In the genomic region with DNA sequence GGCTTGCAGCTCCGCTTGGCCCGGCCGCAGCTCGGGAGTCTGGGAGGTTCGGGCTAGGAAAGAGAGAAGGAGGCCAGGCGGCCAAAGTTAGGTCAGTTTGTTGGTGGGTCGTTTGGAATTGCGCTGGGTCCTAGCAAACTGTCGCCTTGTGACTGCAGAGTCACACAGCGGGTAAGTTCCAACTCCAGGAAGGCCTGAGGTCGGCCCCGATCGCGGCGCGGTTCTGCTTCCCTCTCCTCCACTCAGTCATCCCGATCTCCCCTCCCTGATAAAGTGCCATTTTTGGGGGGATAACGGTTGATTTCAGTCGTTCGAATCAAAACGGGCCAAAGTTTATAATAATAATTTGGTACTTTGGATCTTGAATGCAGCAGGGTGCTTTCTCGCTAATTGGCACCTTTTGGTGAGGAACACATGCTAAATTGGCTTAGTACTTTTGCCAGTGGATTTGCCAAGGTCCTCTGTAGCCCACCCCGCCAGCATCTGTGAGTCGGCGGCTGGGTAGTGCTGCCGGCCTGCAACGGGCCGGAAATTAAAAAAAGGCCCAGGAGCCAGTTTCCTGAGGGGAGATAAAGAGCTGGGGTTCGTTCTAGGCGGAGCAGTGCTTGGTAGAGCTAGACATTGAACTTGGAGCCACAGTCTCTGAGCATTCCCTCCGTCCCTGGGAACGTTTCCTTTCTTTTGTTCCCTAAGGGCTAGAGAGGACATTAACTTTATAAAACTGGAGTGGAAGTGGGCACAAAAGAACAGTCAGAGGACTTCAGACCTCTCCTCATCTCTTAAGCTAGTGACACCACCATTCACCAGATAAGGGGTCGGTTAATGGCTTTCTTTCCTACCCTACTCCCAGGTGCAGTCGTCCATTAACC, we compare ENCODE assay signal across 8 cellular contexts. TPM values are rescaled to one million over a fixed set of nuclear protein-coding genes. Genes with fewer than 3 reads are reported as not detected.
A peak's percentile ranks its signal among the peaks of the same experiment; 100 is the strongest.
DNase-seq lines count a peak whose midpoint lies in the region; ATAC-seq and TF ChIP-seq lines count a peak whose summit lies in the region.

No MANE protein-coding gene starts in this region.

- H3K9me3 ChIP-seq in DOHH2 (ENCODE audit: control insufficient read depth, insufficient read depth, low read length): no peaks in the 10 kb centered on the region
- H3K9me3 ChIP-seq in HEK293 (ENCODE audit: control insufficient read depth, insufficient read depth, low read depth, low read length): no peaks in the 10 kb centered on the region
- H3K9me3 ChIP-seq in SK-N-SH: no peaks in the 10 kb centered on the region
- H3K9me3 ChIP-seq in lung (ENCODE audit: control insufficient read depth in 2 of 2, insufficient read depth in 1 of 2, low read length in 1 of 2): no peaks in the 10 kb centered on the region
- H3K9me3 ChIP-seq in thoracic aorta: no peaks in the 10 kb centered on the region

- CTCF ChIA-PET in HEK293 (lab: Yijun Ruan, JAX): interaction anchor here (1.1 kb wide), 1 partner anchor 61 kb away, joined by 3 read pairs; no protein-coding TSS in a partner anchor
- CTCF ChIA-PET in SK-N-SH (lab: Yijun Ruan, JAX): interaction anchor here (1.2 to 1.6 kb wide), 2 partner anchors 61 to 63 kb away, joined by 3 to 6 read pairs; partner anchors contain the start of gene YDJC

- H3K27ac Mint-ChIP-seq in chondrocyte (ENCODE audit: unreplicated experiment): peak overlapping the region; percentile 98

- H3K79me2 ChIP-seq in DOHH2 (ENCODE audit: control insufficient read depth, low read length) (peaks cover 63% of the 10 kb centered on the region), SK-N-SH (ENCODE audit: insufficient read depth) (peaks cover 61% of the 10 kb centered on the region)

- H3K9ac ChIP-seq in SK-N-SH: peak overlapping the region; percentile 91

- H3K4me2 ChIP-seq in DOHH2 (ENCODE audit: low read length): peak overlapping the region; percentile 67
- peak overlapping the region; percentile 96 for H3K4me2 ChIP-seq in SK-N-SH

- H3F3A ChIP-seq in DOHH2 (ENCODE audit: control insufficient read depth, insufficient read depth): peaks cover 4% of the 10 kb centered on the region; the same call in 1 of the 2 replicates
- H3F3A ChIP-seq in SK-N-SH (replicated peaks; ENCODE audit: insufficient read depth): no peaks in the 10 kb centered on the region

- peaks cover 42% of the 10 kb centered on the region for H3K4me1 ChIP-seq in DOHH2 (ENCODE audit: control insufficient read depth, low read length)
- peaks cover 7% of the 10 kb centered on the region; the same call in 1 of the 2 replicates for H3K4me1 ChIP-seq in HEK293 (ENCODE audit: control insufficient read depth, insufficient read depth, low read length)
- peaks cover 8 to 16% of the 10 kb centered on the region in 2 experiments; a peak in 3 of 4 replicates for H3K4me1 ChIP-seq in SK-N-SH (ENCODE audit: control insufficient read depth in 1 of 2, insufficient read depth in 2 of 2, low read depth in 1 of 2, low read length in 1 of 2)
- H3K4me1 ChIP-seq in lung (ENCODE audit: control insufficient read depth in 2 of 2, insufficient read depth in 2 of 2, low read length in 2 of 2): peaks cover 18% of the 10 kb centered on the region in 2 donors
- H3K4me1 ChIP-seq in thoracic aorta (ENCODE audit: control insufficient read depth in 1 of 2, low read depth in 2 of 2): peaks cover 25 to 52% of the 10 kb centered on the region in 2 donors

- H3K4me3 ChIP-seq in DOHH2 (ENCODE audit: low read length) (peak overlapping the region; percentile 95), HEK293 (ENCODE audit: low read depth, low read length) (peak overlapping the region; percentile 98), SK-N-SH (ENCODE audit: low read depth in 2 of 2, low read length in 1 of 2) (peak overlapping the region; percentile 80 to 95), lung (peak overlapping the region; percentile 95), thoracic aorta (peak overlapping the region; percentile 95)

- H3K27me3 ChIP-seq in DOHH2 (ENCODE audit: control insufficient read depth, low read length) (no peaks in the 10 kb centered on the region), SK-N-SH (ENCODE audit: insufficient read depth) (no peaks in the 10 kb centered on the region), lung (ENCODE audit: control insufficient read depth, insufficient read depth) (no peaks in the 10 kb centered on the region), thoracic aorta (replicated peaks; ENCODE audit: insufficient read depth) (no peaks in the 10 kb centered on the region)

- peaks cover 39% of the 10 kb centered on the region for H3K4me1 Mint-ChIP-seq in chondrocyte (ENCODE audit: low read depth)

- peak overlapping the region; percentile 92 for H3K4me3 Mint-ChIP-seq in chondrocyte (ENCODE audit: unreplicated experiment)

- POLR2A ChIA-PET in HEK293 (lab: Yijun Ruan, JAX): interaction anchor here (0.8 to 1.6 kb wide), 4 partner anchors 10 to 74 kb away, joined by 3 to 7 read pairs (median 5); partner anchors contain the start of gene SDF2L1
- POLR2A ChIA-PET in SK-N-SH (lab: Yijun Ruan, JAX): no interaction called here

- TF ChIP-seq RAD21 in SK-N-SH (IDR thresholded peaks at IDR 0.05; ENCODE audit: low read length): no peak

- DNase-seq in SK-N-SH (peak; percentile 68), chondrocyte (ENCODE audit: low spot score) (no peak), lung (ENCODE audit: low spot score) (no peak), thoracic aorta (ENCODE audit: low spot score) (no peak), COLO829 (ENCODE audit: low spot score) (no peak)

- no peak for TF ChIP-seq CTCF in DOHH2 (IDR thresholded peaks at IDR 0.05; ENCODE audit: low read depth, low read length, poor library complexity, severe bottlenecking)
- TF ChIP-seq CTCF in HEK293 (tag by site-specific recombination; IDR thresholded peaks at IDR 0.05): no peak
- TF ChIP-seq CTCF in SK-N-SH (IDR thresholded peaks at IDR 0.05): no peak
- TF ChIP-seq CTCF in chondrocyte (IDR thresholded peaks at IDR 0.05): no peak
- no peak for TF ChIP-seq CTCF in lung (IDR thresholded peaks at IDR 0.05; ENCODE audit: control extremely low read depth, extremely low read depth)
- TF ChIP-seq CTCF in thoracic aorta (IDR thresholded peaks at IDR 0.05): no peak

- H3K9me3 Mint-ChIP-seq in chondrocyte (ENCODE audit: low read depth): no peaks in the 10 kb centered on the region

- 3% methylated on average over 30 of the region's 34 CpGs for WGBS in SK-N-SH (ENCODE audit: low lambda C conversion rate)
- WGBS in lung, 2 donors: 1 to 3% methylated on average over 28 to 34 of the region's 34 CpGs

- H3K27me3 Mint-ChIP-seq in chondrocyte (ENCODE audit: low read depth): no peaks in the 10 kb centered on the region

- H3K9me2 ChIP-seq in DOHH2 (replicated peaks; ENCODE audit: control insufficient read depth, low read length): no peaks in the 10 kb centered on the region
- H3K9me2 ChIP-seq in SK-N-SH: no peaks in the 10 kb centered on the region

- H4K20me1 ChIP-seq in DOHH2 (ENCODE audit: control insufficient read depth, insufficient read depth, low read depth, low read length) (peaks cover 44% of the 10 kb centered on the region), SK-N-SH (ENCODE audit: insufficient read depth) (peaks cover 53% of the 10 kb centered on the region)

- H3K27ac ChIP-seq in DOHH2 (ENCODE audit: low read depth, low read length) (peak overlapping the region; percentile 63), HEK293 (ENCODE audit: extremely low read depth, low read depth, low read length) (peak overlapping the region; percentile 65), SK-N-SH (ENCODE audit: low read depth in 2 of 2, low read length in 1 of 2) (peak overlapping the region; percentile 73 to 78), lung (ENCODE audit: low read depth in 1 of 2, low read length in 1 of 2) (peak overlapping the region; percentile 95 to 96), thoracic aorta (peak overlapping the region; percentile 79 to 85)

- no peak overlapping the region for H2AFZ ChIP-seq in SK-N-SH (ENCODE audit: low read depth)

- H3K36me3 ChIP-seq in DOHH2 (ENCODE audit: control insufficient read depth, low read length) (peaks cover 49% of the 10 kb centered on the region), HEK293 (ENCODE audit: control insufficient read depth in 2 of 2, insufficient read depth in 1 of 2, low read length in 2 of 2) (peaks cover 0 to 31% of the 10 kb centered on the region in 2 experiments; a peak in 1 of 3 replicates), SK-N-SH (replicated peaks in 1 of 2; ENCODE audit: control insufficient read depth in 1 of 2, insufficient read depth in 2 of 2, low read length in 1 of 2) (peaks cover 0 to 6% of the 10 kb centered on the region in 2 experiments), lung (ENCODE audit: control insufficient read depth in 2 of 2, insufficient read depth in 2 of 2, low read length in 2 of 2) (no peaks in the 10 kb centered on the region), thoracic aorta (no peaks in the 10 kb centered on the region)

- ATAC-seq in lung (ENCODE audit: insufficient read depth, low FRiP score) (no peak), thoracic aorta (ENCODE audit: insufficient number of reproducible peaks, low FRiP score, low read depth) (no peak), GM21423 (IDR thresholded peaks at IDR 0.05; ENCODE audit: unreplicated experiment) (no peak)

- H3K36me3 Mint-ChIP-seq in chondrocyte (ENCODE audit: low read depth): peaks cover 2% of the 10 kb centered on the region

- TF ChIP-seq EP300 in SK-N-SH (IDR thresholded peaks at IDR 0.05; ENCODE audit: borderline replicate concordance in 1 of 2, low read depth in 1 of 2, low read length in 1 of 2): no peak

TF ChIP-seq in HEK293, 187 proteins besides CTCF, POLR2A, EP300 and RAD21 (continues in another document):
- peak; percentile 14; the same call in 1 of the 2 replicates for TF ChIP-seq ZNF121 (tag by site-specific recombination; IDR thresholded peaks at IDR 0.05)
- no peak for TF ChIP-seq ZNF610 (tag by site-specific recombination; IDR thresholded peaks at IDR 0.05; ENCODE audit: borderline replicate concordance)

TF ChIP-seq in SK-N-SH, 30 proteins besides CTCF, POLR2A, EP300 and RAD21:
- TF ChIP-seq GABPA (IDR thresholded peaks at IDR 0.05; ENCODE audit: low read depth): peak; percentile 61
- no peak for TF ChIP-seq NRF1 (IDR thresholded peaks at IDR 0.05; ENCODE audit: low read depth, low read length)
- peak; percentile 28; the same call in 1 of the 2 replicates for TF ChIP-seq TAF1 (IDR thresholded peaks at IDR 0.05; ENCODE audit: borderline replicate concordance, low read depth, low read length)

RNA-seq across cellular contexts. Expression of gene UBE2L3, which starts 0.9 kb away (rescaled TPM):
- polyA plus RNA-seq in SK-N-SH (2012; rRNA removed) (41.2 and 41.4 TPM in 2 replicates), lung (10 to 100 TPM; 46.3 to 63.0 TPM)
- 49.4 and 61.4 TPM in 2 replicates for polyA plus RNA-seq in SK-N-SH (2012; cell fraction: cytosol; rRNA removed)
- 17.6 and 20.2 TPM in 2 replicates for polyA plus RNA-seq in SK-N-SH (2012; cell fraction: nucleus; rRNA removed)
- total RNA-seq in chondrocyte (53.2 to 57.5 TPM (median 53.7 TPM) in 3 replicates), lung (10 to 100 TPM; 37.2 to 41.6 TPM), thoracic aorta (10 to 100 TPM; 33.8 to 38.3 TPM)

RNA-seq across cellular contexts. Expression of gene RIMBP3C, which starts 17.2 kb away (rescaled TPM):
- polyA plus RNA-seq in SK-N-SH (2012; rRNA removed) (0.02 TPM in 1 of 2 replicates, not detected in the other), lung (under 1 TPM; 0.05 to 0.10 TPM)
- polyA plus RNA-seq in SK-N-SH (2012; cell fraction: cytosol; rRNA removed): 0.01 TPM in 1 of 2 replicates, not detected in the other
- not detected in 2 replicates for polyA plus RNA-seq in SK-N-SH (2012; cell fraction: nucleus; rRNA removed)
- total RNA-seq in chondrocyte (0.22 to 0.75 TPM (median 0.38 TPM) in 3 replicates), lung (under 1 TPM in 1 of 2 donors, not detected in 1; 0.40 TPM), thoracic aorta (under 1 TPM; 0.14 to 0.28 TPM)
